In genomic region chr17:81999975-82000802, GRCh38 we compare ENCODE assay signal across 20 cellular contexts. TPM values are rescaled to one million over a fixed set of nuclear protein-coding genes. Genes with fewer than 3 reads are reported as not detected.
DNase-seq lines count a peak whose midpoint lies in the region; ATAC-seq and TF ChIP-seq lines count a peak whose summit lies in the region.
"Had no signal": no experiment of that assay in that cellular context is flagged by ENCODE, and none has a peak within 500 bp of the region (broad histone marks: within the 10 kb centered on the region; RNA-seq: fewer than 3 reads in every experiment).

No MANE protein-coding gene starts in this region.

- no peaks in the 10 kb centered on the region for H3K9me3 Mint-ChIP-seq in stimulated activated naive CD8-positive, alpha-beta T cell treated with anti-CD3 and anti-CD28 coated beads, Interleukin-15, amount 100 ng/mL, for 72 hours
- no peaks in the 10 kb centered on the region for H3K9me3 Mint-ChIP-seq in glutamatergic neuron (ENCODE audit: unreplicated experiment)
- no peaks in the 10 kb centered on the region for H3K9me3 Mint-ChIP-seq in nephron progenitor cell
- H3K9me3 Mint-ChIP-seq in activated CD4-positive, alpha-beta T cell treated with anti-CD3 and anti-CD28 coated beads for 36 hours (ENCODE audit: low read depth) = no peaks in the 10 kb centered on the region
- no peaks in the 10 kb centered on the region for H3K9me3 Mint-ChIP-seq in activated T-helper 1 cell treated with anti-CD3 and anti-CD28 coated beads, Interleukin-12 subunit alpha, Interleukin-12 subunit beta, Interleukin-2, Interleukin-4 antibody, amounts not matched to agents 30 ng/mL and 10 ng/mL and 1 ng/mL, durations not matched to agents 14 hours and 24 hours and 36 hours
- H3K9me3 Mint-ChIP-seq: CD8-positive, alpha-beta T cell had no signal

- no peaks in the 10 kb centered on the region for H3K36me3 Mint-ChIP-seq in glutamatergic neuron (ENCODE audit: unreplicated experiment)
- peaks cover 14% of the 10 kb centered on the region for H3K36me3 Mint-ChIP-seq in nephron progenitor cell (ENCODE audit: low read depth)
- H3K36me3 Mint-ChIP-seq in activated CD4-positive, alpha-beta T cell treated with anti-CD3 and anti-CD28 coated beads for 36 hours (ENCODE audit: low read depth) = peaks cover 3% of the 10 kb centered on the region
- no peaks in the 10 kb centered on the region for H3K36me3 Mint-ChIP-seq in activated T-helper 1 cell treated with anti-CD3 and anti-CD28 coated beads, Interleukin-12 subunit alpha, Interleukin-12 subunit beta, Interleukin-2, Interleukin-4 antibody, amounts not matched to agents 30 ng/mL and 10 ng/mL and 1 ng/mL, durations not matched to agents 14 hours and 24 hours and 36 hours (ENCODE audit: low read depth)

- ATAC-seq in stimulated activated naive CD8-positive, alpha-beta T cell treated with anti-CD3 and anti-CD28 coated beads, Interleukin-15, amount 100 ng/mL, for 72 hours = peak; percentile 39
- ATAC-seq in stimulated activated naive CD8-positive, alpha-beta T cell treated with anti-CD3 and anti-CD28 coated beads, Interleukin-15, Interleukin-2, amounts not matched to agents 100 U/mL and 50 U/mL, for 24 hours = no peak
- ATAC-seq in activated CD4-positive, alpha-beta T cell treated with anti-CD3 and anti-CD28 coated beads for 36 hours = no peak
- ATAC-seq in esophagus mucosa = no peak
- ATAC-seq: CD8-positive, alpha-beta T cell; GM12878 had no signal

- no peak overlapping the region for H3K27ac Mint-ChIP-seq in stimulated activated naive CD8-positive, alpha-beta T cell treated with anti-CD3 and anti-CD28 coated beads, Interleukin-15, amount 100 ng/mL, for 72 hours
- no peak overlapping the region for H3K27ac Mint-ChIP-seq in glutamatergic neuron (ENCODE audit: unreplicated experiment)
- H3K27ac Mint-ChIP-seq in nephron progenitor cell = no peak overlapping the region
- H3K27ac Mint-ChIP-seq in activated CD4-positive, alpha-beta T cell treated with anti-CD3 and anti-CD28 coated beads for 36 hours = no peak overlapping the region
- no peak overlapping the region for H3K27ac Mint-ChIP-seq in activated T-helper 1 cell treated with anti-CD3 and anti-CD28 coated beads, Interleukin-12 subunit alpha, Interleukin-12 subunit beta, Interleukin-2, Interleukin-4 antibody, amounts not matched to agents 30 ng/mL and 10 ng/mL and 1 ng/mL, durations not matched to agents 14 hours and 24 hours and 36 hours
- H3K27ac Mint-ChIP-seq: CD8-positive, alpha-beta T cell had no signal

- H3K27me3 Mint-ChIP-seq in stimulated activated naive CD8-positive, alpha-beta T cell treated with anti-CD3 and anti-CD28 coated beads, Interleukin-15, amount 100 ng/mL, for 72 hours = no peaks in the 10 kb centered on the region
- peaks cover 2% of the 10 kb centered on the region for H3K27me3 Mint-ChIP-seq in glutamatergic neuron (ENCODE audit: unreplicated experiment)
- H3K27me3 Mint-ChIP-seq in nephron progenitor cell (ENCODE audit: low read depth, poor library complexity) = no peaks in the 10 kb centered on the region
- no peaks in the 10 kb centered on the region for H3K27me3 Mint-ChIP-seq in activated CD4-positive, alpha-beta T cell treated with anti-CD3 and anti-CD28 coated beads for 36 hours
- no peaks in the 10 kb centered on the region for H3K27me3 Mint-ChIP-seq in activated T-helper 1 cell treated with anti-CD3 and anti-CD28 coated beads, Interleukin-12 subunit alpha, Interleukin-12 subunit beta, Interleukin-2, Interleukin-4 antibody, amounts not matched to agents 30 ng/mL and 10 ng/mL and 1 ng/mL, durations not matched to agents 14 hours and 24 hours and 36 hours (ENCODE audit: insufficient read depth)

- intact Hi-C loops in activated CD4-positive, alpha-beta T cell treated with anti-CD3 and anti-CD28 coated beads for 36 hours (cut with DNase I, micrococcal nuclease) = no loop called here
- intact Hi-C loops in activated T-helper 1 cell treated with anti-CD3 and anti-CD28 coated beads, Interleukin-12 subunit alpha, Interleukin-12 subunit beta, Interleukin-2, Interleukin-4 antibody, amounts not matched to agents 30 ng/mL and 10 ng/mL and 1 ng/mL, durations not matched to agents 14 hours and 24 hours and 36 hours (cut with micrococcal nuclease) = no loop called here

- CTCF ChIA-PET in activated CD4-positive, alpha-beta T cell treated with anti-CD3 and anti-CD28 coated beads for 36 hours (lab: Charles Lee) = no interaction called here

- no peak for TF ChIP-seq CTCF in glutamatergic neuron (IDR thresholded peaks at IDR 0.05; ENCODE audit: partially characterized antibody, unreplicated experiment)
- TF ChIP-seq CTCF in nephron progenitor cell (IDR thresholded peaks at IDR 0.05) = no peak

- H3K4me1 Mint-ChIP-seq in stimulated activated naive CD8-positive, alpha-beta T cell treated with anti-CD3 and anti-CD28 coated beads, Interleukin-15, amount 100 ng/mL, for 72 hours = no peaks in the 10 kb centered on the region
- H3K4me1 Mint-ChIP-seq in glutamatergic neuron (ENCODE audit: low read depth, unreplicated experiment) (peaks cover 8% of the 10 kb centered on the region), nephron progenitor cell (peaks cover 68% of the 10 kb centered on the region)
- no peaks in the 10 kb centered on the region for H3K4me1 Mint-ChIP-seq in activated CD4-positive, alpha-beta T cell treated with anti-CD3 and anti-CD28 coated beads for 36 hours
- no peaks in the 10 kb centered on the region for H3K4me1 Mint-ChIP-seq in activated T-helper 1 cell treated with anti-CD3 and anti-CD28 coated beads, Interleukin-12 subunit alpha, Interleukin-12 subunit beta, Interleukin-2, Interleukin-4 antibody, amounts not matched to agents 30 ng/mL and 10 ng/mL and 1 ng/mL, durations not matched to agents 14 hours and 24 hours and 36 hours (ENCODE audit: low read depth)

- no peak overlapping the region for H3K4me3 Mint-ChIP-seq in stimulated activated naive CD8-positive, alpha-beta T cell treated with anti-CD3 and anti-CD28 coated beads, Interleukin-15, amount 100 ng/mL, for 72 hours
- no peak overlapping the region for H3K4me3 Mint-ChIP-seq in glutamatergic neuron (ENCODE audit: unreplicated experiment)
- peak overlapping the region; percentile 18 for H3K4me3 Mint-ChIP-seq in nephron progenitor cell
- no peak overlapping the region for H3K4me3 Mint-ChIP-seq in activated CD4-positive, alpha-beta T cell treated with anti-CD3 and anti-CD28 coated beads for 36 hours
- no peak overlapping the region for H3K4me3 Mint-ChIP-seq in activated T-helper 1 cell treated with anti-CD3 and anti-CD28 coated beads, Interleukin-12 subunit alpha, Interleukin-12 subunit beta, Interleukin-2, Interleukin-4 antibody, amounts not matched to agents 30 ng/mL and 10 ng/mL and 1 ng/mL, durations not matched to agents 14 hours and 24 hours and 36 hours
- H3K4me3 Mint-ChIP-seq: CD8-positive, alpha-beta T cell had no signal

- POLR2A ChIA-PET in activated CD4-positive, alpha-beta T cell treated with anti-CD3 and anti-CD28 coated beads for 36 hours (lab: Charles Lee) = no interaction called here

- no peak for DNase-seq in stimulated activated naive CD8-positive, alpha-beta T cell treated with anti-CD3 and anti-CD28 coated beads, Interleukin-15, amount 100 ng/mL, for 72 hours
- no peak for DNase-seq in stimulated activated naive CD8-positive, alpha-beta T cell treated with anti-CD3 and anti-CD28 coated beads, Interleukin-15, Interleukin-2, amounts not matched to agents 100 U/mL and 50 U/mL, for 24 hours
- DNase-seq in glutamatergic neuron (peak; percentile 18), nephron progenitor cell (no peak)
- DNase-seq in activated CD4-positive, alpha-beta T cell treated with anti-CD3 and anti-CD28 coated beads for 36 hours = no peak
- no peak for DNase-seq in activated CD8-positive, alpha-beta memory T cell treated with anti-CD3 and anti-CD28 coated beads, Interleukin-2, amount 50 U/mL, for 4 hours
- no peak for DNase-seq in activated T-helper 1 cell treated with anti-CD3 and anti-CD28 coated beads, Interleukin-12 subunit alpha, Interleukin-12 subunit beta, Interleukin-2, Interleukin-4 antibody, amounts not matched to agents 30 ng/mL and 10 ng/mL and 1 ng/mL, durations not matched to agents 14 hours and 24 hours and 36 hours (ENCODE audit: low spot score)
- DNase-seq: 8988T; BE2C; CD8-positive, alpha-beta T cell; DND-41; GDM1; Karpas-422; MG63; NCI-H1092; NCI-H1694; NCI-H345; NCI-H526 had no signal

RNA-seq across cellular contexts. Expression of gene CENPX, which starts 22.5 kb away (rescaled TPM):
- total RNA-seq in glutamatergic neuron (ENCODE audit: unreplicated experiment) (59.9 TPM), esophagus mucosa (71.8 TPM)
- 10 to 100 TPM; 77.5 to 84.1 TPM for total RNA-seq in activated CD4-positive, alpha-beta T cell treated with anti-CD3 and anti-CD28 coated beads for 36 hours
- total RNA-seq in activated T-helper 1 cell treated with anti-CD3 and anti-CD28 coated beads, Interleukin-12 subunit alpha, Interleukin-12 subunit beta, Interleukin-2, Interleukin-4 antibody, amounts not matched to agents 30 ng/mL and 10 ng/mL and 1 ng/mL, durations not matched to agents 14 hours and 24 hours and 36 hours = 109 and 120 TPM in 2 replicates

RNA-seq across cellular contexts. Expression of gene ASPSCR1, which starts 22.8 kb away (rescaled TPM):
- total RNA-seq in glutamatergic neuron (ENCODE audit: unreplicated experiment) = 51.7 TPM
- total RNA-seq in activated CD4-positive, alpha-beta T cell treated with anti-CD3 and anti-CD28 coated beads for 36 hours = 10 to 100 TPM; 23.3 to 26.5 TPM
- total RNA-seq in activated T-helper 1 cell treated with anti-CD3 and anti-CD28 coated beads, Interleukin-12 subunit alpha, Interleukin-12 subunit beta, Interleukin-2, Interleukin-4 antibody, amounts not matched to agents 30 ng/mL and 10 ng/mL and 1 ng/mL, durations not matched to agents 14 hours and 24 hours and 36 hours = 32.2 and 33.8 TPM in 2 replicates
- total RNA-seq in esophagus mucosa = 19.0 TPM

RNA-seq across cellular contexts. Expression of gene LRRC45, which starts 22.9 kb away (rescaled TPM):
- total RNA-seq in glutamatergic neuron (ENCODE audit: unreplicated experiment) (29.6 TPM), esophagus mucosa (8.4 TPM)
- total RNA-seq in activated CD4-positive, alpha-beta T cell treated with anti-CD3 and anti-CD28 coated beads for 36 hours = 10 to 100 TPM; 17.6 to 20.6 TPM
- 37.6 and 37.8 TPM in 2 replicates for total RNA-seq in activated T-helper 1 cell treated with anti-CD3 and anti-CD28 coated beads, Interleukin-12 subunit alpha, Interleukin-12 subunit beta, Interleukin-2, Interleukin-4 antibody, amounts not matched to agents 30 ng/mL and 10 ng/mL and 1 ng/mL, durations not matched to agents 14 hours and 24 hours and 36 hours

RNA-seq across cellular contexts. Expression of gene RAC3, which starts 31.3 kb away (rescaled TPM):
- total RNA-seq in glutamatergic neuron (ENCODE audit: unreplicated experiment) = 46.0 TPM
- total RNA-seq in activated CD4-positive, alpha-beta T cell treated with anti-CD3 and anti-CD28 coated beads for 36 hours = 10 to 100 TPM in 1 of 2 experiments, 1 to 10 TPM in 1; 9.6 to 10.6 TPM
- total RNA-seq in activated T-helper 1 cell treated with anti-CD3 and anti-CD28 coated beads, Interleukin-12 subunit alpha, Interleukin-12 subunit beta, Interleukin-2, Interleukin-4 antibody, amounts not matched to agents 30 ng/mL and 10 ng/mL and 1 ng/mL, durations not matched to agents 14 hours and 24 hours and 36 hours = 7.6 and 9.4 TPM in 2 replicates
- 6.2 TPM for total RNA-seq in esophagus mucosa

RNA-seq across cellular contexts. Expression of gene DCXR, which starts 37.3 kb away (rescaled TPM):
- total RNA-seq in glutamatergic neuron (ENCODE audit: unreplicated experiment) (89.5 TPM), esophagus mucosa (138 TPM)
- 100 to 1,000 TPM; 105 to 166 TPM for total RNA-seq in activated CD4-positive, alpha-beta T cell treated with anti-CD3 and anti-CD28 coated beads for 36 hours
- total RNA-seq in activated T-helper 1 cell treated with anti-CD3 and anti-CD28 coated beads, Interleukin-12 subunit alpha, Interleukin-12 subunit beta, Interleukin-2, Interleukin-4 antibody, amounts not matched to agents 30 ng/mL and 10 ng/mL and 1 ng/mL, durations not matched to agents 14 hours and 24 hours and 36 hours = 123 and 125 TPM in 2 replicates
